Comparison of ENCODE assay signal across 8 cellular contexts in the genomic region with DNA sequence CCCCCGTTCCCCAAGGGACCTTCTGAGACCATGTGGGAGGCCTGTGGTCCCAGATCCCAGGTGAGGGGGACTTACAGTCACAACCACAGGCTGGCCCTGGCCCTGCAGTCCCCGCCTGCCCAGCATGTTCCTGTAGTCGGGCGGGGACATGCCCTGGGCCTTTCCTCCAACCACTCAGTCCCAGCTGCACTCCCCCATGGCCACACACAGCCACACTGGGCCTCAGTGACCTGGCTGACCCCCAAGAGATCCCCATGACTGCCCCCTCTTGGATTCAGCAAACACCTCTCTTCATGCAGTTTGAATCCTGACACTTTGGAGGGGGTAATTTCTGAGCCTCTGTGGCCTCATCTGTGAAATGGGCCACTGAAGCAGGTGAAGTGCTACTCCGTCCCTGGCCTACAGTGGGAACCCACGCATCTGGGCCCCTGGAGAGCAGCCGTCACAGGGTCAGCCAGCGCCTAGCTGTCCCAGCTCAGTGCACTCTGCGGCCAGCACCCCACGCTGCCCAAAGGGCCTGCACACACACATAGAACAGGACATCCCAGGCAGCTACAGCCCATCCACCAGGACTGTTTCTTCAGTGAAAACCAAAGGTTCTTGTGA. TPM values are rescaled to one million over a fixed set of nuclear protein-coding genes. Genes with fewer than 3 reads are reported as not detected.
DNase-seq lines count a peak whose midpoint lies in the region; ATAC-seq, FAIRE-seq and TF ChIP-seq lines count a peak whose summit lies in the region.

No MANE protein-coding gene starts in this region.

- H3K27ac ChIP-seq in HepG2 (ENCODE audit: extremely low read length, insufficient read depth, low read length) (no peak overlapping the region), right lobe of liver (no peak overlapping the region), uterus (no peak overlapping the region)

- H3K4me1 ChIP-seq in HepG2 (ENCODE audit: insufficient read depth, low read length) (no peaks in the 10 kb centered on the region), right lobe of liver (no peaks in the 10 kb centered on the region), uterus (no peaks in the 10 kb centered on the region)

- POLR2A ChIA-PET in HepG2 (lab: Yijun Ruan, JAX), result no interaction called here

- H3K9ac ChIP-seq in HepG2 (ENCODE audit: insufficient read depth, low read depth, low read length), result no peak overlapping the region

- H2AFZ ChIP-seq in HepG2 (ENCODE audit: low read length), result no peak overlapping the region

- intact Hi-C loops in HepG2 (cut with micrococcal nuclease; ENCODE audit: unreplicated experiment), result no loop called here
- intact Hi-C loops in right lobe of liver (cut with DNase I), result no loop called here
- intact Hi-C loops in uterus (cut with DNase I; ENCODE audit: low total_unique reads), result no loop called here

- H3K27ac Mint-ChIP-seq in activated naive CD4-positive, alpha-beta T cell treated with anti-CD3 and anti-CD28 coated beads, Interleukin-2, amount 50 U/mL, for 72 hours, result peak overlapping the region; percentile 92 to 95

- no peak for TF ChIP-seq EP300 in HepG2 (IDR thresholded peaks at IDR 0.05; ENCODE audit: low read depth in 2 of 2, low read length in 2 of 2)
- TF ChIP-seq EP300 in HepG2 (CRISPR knock-in tag; IDR thresholded peaks at IDR 0.05; ENCODE audit: borderline replicate concordance), result no peak

- no peaks in the 10 kb centered on the region for H3K36me3 ChIP-seq in HepG2 (replicated peaks in 1 of 2; ENCODE audit: control insufficient read depth in 1 of 2, insufficient read depth in 2 of 2, low read length in 2 of 2)
- H3K36me3 ChIP-seq in right lobe of liver, result no peaks in the 10 kb centered on the region
- no peaks in the 10 kb centered on the region for H3K36me3 ChIP-seq in uterus

- in situ Hi-C loops in HepG2 (cut with HindIII; ENCODE audit: extremely low pct_ligation_motif_present, low pct_unique_long_range_greater_than_20kb), result no loop called here

- TF ChIP-seq POLR2A in HepG2 (IDR thresholded peaks at IDR 0.05; ENCODE audit: insufficient read depth in 1 of 2, low read depth in 2 of 2, low read length in 2 of 2), result no peak
- no peak for TF ChIP-seq POLR2A in right lobe of liver (IDR thresholded peaks at IDR 0.05)
- no peak for TF ChIP-seq POLR2A in uterus (IDR thresholded peaks at IDR 0.05)

- no peak for TF ChIP-seq RAD21 in HepG2 (CRISPR knock-in tag; IDR thresholded peaks at IDR 0.05)

- no TSS peak for BruUV-seq in HepG2 (replicated peaks; lab: Mats Ljungman, UMichigan)

- FAIRE-seq in HepG2 (lab: Jason Lieb, UNC) (no peak), urothelium cell line (lab: Jason Lieb, UNC) (peak; percentile 58)

- ATAC-seq in HepG2 (no peak), right lobe of liver (no peak), HG03103 (IDR thresholded peaks at IDR 0.05; ENCODE audit: low read depth, unreplicated experiment) (peak; percentile 42)
- peak; percentile 1 to 18 for ATAC-seq in activated naive CD4-positive, alpha-beta T cell treated with anti-CD3 and anti-CD28 coated beads, Interleukin-2, amount 50 U/mL, for 72 hours

- no peak for TF ChIP-seq CTCF in HepG2 (CRISPR knock-in tag; IDR thresholded peaks at IDR 0.05)
- TF ChIP-seq CTCF in right lobe of liver (IDR thresholded peaks at IDR 0.05), result no peak
- no peak for TF ChIP-seq CTCF in uterus (IDR thresholded peaks at IDR 0.05)

- 29% methylated on average over 4 of the region's 10 CpGs for WGBS in HepG2 (ENCODE audit: low lambda C conversion rate)
- no CpG with 5 or more reads among the region's 10 CpGs for WGBS in right lobe of liver (ENCODE audit: insufficient coverage, low coverage, low lambda C conversion rate, missing lambda C conversion rate)

- DNase-seq in HepG2 (ENCODE audit: low spot score), result no peak
- no peak for DNase-seq in right lobe of liver
- peak in 1 of 2 donors; percentile 28 for DNase-seq in activated naive CD4-positive, alpha-beta T cell treated with anti-CD3 and anti-CD28 coated beads, Interleukin-2, amount 50 U/mL, for 72 hours (ENCODE audit: low spot score in 2 of 2)
- no peak for DNase-seq in urothelium cell line (ENCODE audit: low spot score)
- no peak for DNase-seq in Ammon's horn (ENCODE audit: low spot score)
- DNase-seq in SHP77 (lab: John Stamatoyannopoulos, UW), result no peak
- no peak for DNase-seq in uterus

- H3K4me3 ChIP-seq in HepG2 (replicated peaks in 1 of 3; ENCODE audit: insufficient read depth in 1 of 3, low read depth in 2 of 3, low read length in 3 of 3) (no peak overlapping the region), right lobe of liver (no peak overlapping the region), uterus (no peak overlapping the region)

- no peaks in the 10 kb centered on the region; the same call in 1 of the 2 replicates for H4K20me1 ChIP-seq in HepG2 (ENCODE audit: insufficient read depth, low read length)

- CTCF ChIA-PET in HepG2 (lab: Yijun Ruan, JAX; ENCODE audit: low intra/inter-chr PET ratio, low total read pairs), result no interaction called here

- H3K79me2 ChIP-seq in HepG2 (ENCODE audit: insufficient read depth, low read length), result no peaks in the 10 kb centered on the region

- H3K4me2 ChIP-seq in HepG2 (ENCODE audit: low read depth, low read length), result no peak overlapping the region

- H3K27me3 ChIP-seq in HepG2 (ENCODE audit: control insufficient read depth in 1 of 2, insufficient read depth in 2 of 2, low read length in 2 of 2) (peaks cover 7 to 68% of the 10 kb centered on the region in 2 experiments; a peak in 3 of 5 replicates), right lobe of liver (no peaks in the 10 kb centered on the region), uterus (no peaks in the 10 kb centered on the region)

- no peaks in the 10 kb centered on the region for H3K9me3 ChIP-seq in HepG2 (ENCODE audit: low read length)
- H3K9me3 ChIP-seq in right lobe of liver, result no peaks in the 10 kb centered on the region
- no peaks in the 10 kb centered on the region for H3K9me3 ChIP-seq in uterus

- H3K36me3 Mint-ChIP-seq in activated naive CD4-positive, alpha-beta T cell treated with anti-CD3 and anti-CD28 coated beads, Interleukin-2, amount 50 U/mL, for 72 hours, result no peaks in the 10 kb centered on the region

- H3K9me3 Mint-ChIP-seq in activated naive CD4-positive, alpha-beta T cell treated with anti-CD3 and anti-CD28 coated beads, Interleukin-2, amount 50 U/mL, for 72 hours, result no peaks in the 10 kb centered on the region

TF ChIP-seq in HepG2, 621 proteins besides CTCF, POLR2A, EP300 and RAD21 (continues in another document):
- TF ChIP-seq ZSCAN9 (CRISPR knock-in tag; IDR thresholded peaks at IDR 0.05; ENCODE audit: borderline replicate concordance), result no peak
- TF ChIP-seq, protein P1, sequence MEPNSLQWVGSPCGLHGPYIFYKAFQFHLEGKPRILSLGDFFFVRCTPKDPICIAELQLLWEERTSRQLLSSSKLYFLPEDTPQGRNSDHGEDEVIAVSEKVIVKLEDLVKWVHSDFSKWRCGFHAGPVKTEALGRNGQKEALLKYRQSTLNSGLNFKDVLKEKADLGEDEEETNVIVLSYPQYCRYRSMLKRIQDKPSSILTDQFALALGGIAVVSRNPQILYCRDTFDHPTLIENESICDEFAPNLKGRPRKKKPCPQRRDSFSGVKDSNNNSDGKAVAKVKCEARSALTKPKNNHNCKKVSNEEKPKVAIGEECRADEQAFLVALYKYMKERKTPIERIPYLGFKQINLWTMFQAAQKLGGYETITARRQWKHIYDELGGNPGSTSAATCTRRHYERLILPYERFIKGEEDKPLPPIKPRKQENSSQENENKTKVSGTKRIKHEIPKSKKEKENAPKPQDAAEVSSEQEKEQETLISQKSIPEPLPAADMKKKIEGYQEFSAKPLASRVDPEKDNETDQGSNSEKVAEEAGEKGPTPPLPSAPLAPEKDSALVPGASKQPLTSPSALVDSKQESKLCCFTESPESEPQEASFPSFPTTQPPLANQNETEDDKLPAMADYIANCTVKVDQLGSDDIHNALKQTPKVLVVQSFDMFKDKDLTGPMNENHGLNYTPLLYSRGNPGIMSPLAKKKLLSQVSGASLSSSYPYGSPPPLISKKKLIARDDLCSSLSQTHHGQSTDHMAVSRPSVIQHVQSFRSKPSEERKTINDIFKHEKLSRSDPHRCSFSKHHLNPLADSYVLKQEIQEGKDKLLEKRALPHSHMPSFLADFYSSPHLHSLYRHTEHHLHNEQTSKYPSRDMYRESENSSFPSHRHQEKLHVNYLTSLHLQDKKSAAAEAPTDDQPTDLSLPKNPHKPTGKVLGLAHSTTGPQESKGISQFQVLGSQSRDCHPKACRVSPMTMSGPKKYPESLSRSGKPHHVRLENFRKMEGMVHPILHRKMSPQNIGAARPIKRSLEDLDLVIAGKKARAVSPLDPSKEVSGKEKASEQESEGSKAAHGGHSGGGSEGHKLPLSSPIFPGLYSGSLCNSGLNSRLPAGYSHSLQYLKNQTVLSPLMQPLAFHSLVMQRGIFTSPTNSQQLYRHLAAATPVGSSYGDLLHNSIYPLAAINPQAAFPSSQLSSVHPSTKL (CRISPR knock-in tag; IDR thresholded peaks at IDR 0.05), result no peak

RNA-seq across cellular contexts. Expression of a gene that starts 12.7 kb away (rescaled TPM):
- 0.11 TPM in 1 of 2 replicates, not detected in the other for total RNA-seq in HepG2 (2016; rRNA removed; fragmentation: Illumina TruSeq; extraction: Trizol)
- not detected in 2 replicates for total RNA-seq in HepG2 (2016; cell fraction: cytosol; rRNA removed; fragmentation: Illumina TruSeq; extraction: Trizol; ENCODE audit: low read depth)
- total RNA-seq in HepG2 (2016; cell fraction: insoluble cytoplasmic fraction; rRNA removed; fragmentation: Illumina TruSeq; extraction: Trizol), result 0.09 TPM in 1 of 2 replicates, not detected in the other
- total RNA-seq in HepG2 (2016; cell fraction: membrane; rRNA removed; fragmentation: Illumina TruSeq; extraction: Trizol), result not detected in 2 replicates
- total RNA-seq in HepG2 (2016; cell fraction: nucleus; rRNA removed; fragmentation: Illumina TruSeq; extraction: Trizol), result not detected in 2 replicates
- 0.08 and 0.13 TPM in 2 replicates for polyA plus RNA-seq in HepG2 (2011; rRNA removed)
- polyA plus RNA-seq in HepG2 (2011; cell fraction: cytosol; rRNA removed), result 0.03 TPM in 2 replicates
- 0.45 and 0.88 TPM in 2 replicates for polyA plus RNA-seq in HepG2 (2011; cell fraction: nucleus; rRNA removed)
- not detected in 2 replicates for polyA plus RNA-seq in HepG2 (2012)
- 0.16 TPM in 1 of 2 replicates, not detected in the other for polyA plus RNA-seq in HepG2 (2016; cell fraction: cytosol; fragmentation: Illumina TruSeq; extraction: Trizol; ENCODE audit: low read depth)
- polyA plus RNA-seq in HepG2 (2016; cell fraction: insoluble cytoplasmic fraction; fragmentation: Illumina TruSeq; extraction: Trizol; ENCODE audit: low read depth), result not detected in 2 replicates
- polyA plus RNA-seq in HepG2 (2016; cell fraction: membrane; fragmentation: Illumina TruSeq; extraction: Trizol; ENCODE audit: low read depth), result not detected in 2 replicates
- 0.41 and 0.48 TPM in 2 replicates for polyA plus RNA-seq in HepG2 (2016; cell fraction: nucleus; fragmentation: Illumina TruSeq; extraction: Trizol; ENCODE audit: insufficient read depth, low read depth)
- polyA minus RNA-seq in HepG2 (2011; rRNA and poly(A)+ RNA removed; ENCODE audit: low replicate concordance), result 0.28 and 34.2 TPM in 2 replicates
- polyA minus RNA-seq in HepG2 (2011; cell fraction: cytosol; rRNA and poly(A)+ RNA removed), result 0.79 TPM in 1 of 2 replicates, not detected in the other
- polyA minus RNA-seq in HepG2 (2011; cell fraction: nucleus; rRNA and poly(A)+ RNA removed), result 0.12 and 0.13 TPM in 2 replicates
- total RNA-seq in right lobe of liver, result 1 to 10 TPM in 1 of 6 experiments, under 1 TPM in 3, not detected in 2; 0.44 to 6.7 (median 0.67) TPM
- total RNA-seq in activated naive CD4-positive, alpha-beta T cell treated with anti-CD3 and anti-CD28 coated beads, Interleukin-2, amount 50 U/mL, for 72 hours, result under 1 TPM; 0.20 to 0.80 TPM
- total RNA-seq in uterus, result 10 to 100 TPM in 2 of 4 donors, 1 to 10 TPM in 2; 1.8 to 26.2 (median 9.6) TPM

Comparison
In these comparisons a context has a peak if more than half of its experiments do, and no peak if none do; other contexts are left out.
1. ATAC-seq: peak in HG03103 (single experiment) and activated naive CD4-positive, alpha-beta T cell treated with anti-CD3 and anti-CD28 coated beads, Interleukin-2, amount 50 U/mL, for 72 hours (2 of 2); none in HepG2 (single experiment) and right lobe of liver (0 of 4).